In the genomic region with DNA sequence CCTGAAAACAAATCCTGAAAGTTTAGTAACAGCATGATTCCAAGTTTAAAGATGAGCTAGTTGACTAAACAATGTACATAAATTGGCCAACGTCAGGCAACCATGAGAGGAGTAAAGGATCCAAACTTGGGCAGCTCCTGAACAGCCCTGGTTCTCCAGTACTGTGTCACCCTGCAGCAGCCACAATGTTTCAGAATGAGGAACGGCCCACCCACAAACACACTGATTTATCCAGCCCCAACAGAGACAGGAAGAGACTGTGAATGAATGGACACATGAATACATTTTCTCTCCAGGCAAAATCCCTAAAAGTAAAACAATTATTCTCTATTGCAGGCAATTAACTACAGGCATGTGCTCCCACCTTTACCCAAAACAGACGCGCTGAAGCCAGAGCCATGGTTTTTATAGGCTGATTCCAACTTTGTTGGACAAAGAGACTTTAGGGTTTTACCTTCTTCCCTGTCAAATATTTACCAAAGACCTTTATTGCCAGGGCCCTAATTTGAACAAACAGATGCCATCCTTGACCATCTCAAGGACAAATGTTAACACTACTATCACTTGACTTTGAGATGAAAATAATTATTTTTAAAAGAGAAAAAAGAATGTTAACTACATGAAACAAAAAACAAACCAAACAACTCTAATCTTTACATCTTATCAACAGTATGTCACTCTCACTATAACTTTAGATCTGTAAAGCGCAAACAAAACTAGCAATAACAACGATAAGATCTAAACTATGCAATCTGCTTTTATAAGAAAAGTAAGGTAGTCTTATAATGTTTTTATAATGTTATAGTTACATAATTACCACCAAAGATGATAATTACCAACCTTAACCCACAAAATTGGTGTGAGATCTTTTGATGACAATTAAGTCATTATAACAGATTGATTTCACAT, we compare ENCODE assay signal across 14 cellular contexts. TPM values are rescaled to one million over a fixed set of nuclear protein-coding genes. Genes with fewer than 3 reads are reported as not detected.
DNase-seq lines count a peak whose midpoint lies in the region; ATAC-seq and TF ChIP-seq lines count a peak whose summit lies in the region.
"Had no signal": no experiment of that assay in that cellular context is flagged by ENCODE, and none has a peak within 500 bp of the region (broad histone marks: within the 10 kb centered on the region; RNA-seq: fewer than 3 reads in every experiment).

No MANE protein-coding gene starts in this region.

- no peaks in the 10 kb centered on the region for H3K36me3 ChIP-seq in colonic mucosa
- no peaks in the 10 kb centered on the region for H3K36me3 ChIP-seq in osteoblast (ENCODE audit: insufficient read depth, low read length)
- H3K36me3 ChIP-seq: upper lobe of left lung had no signal

- peak; percentile 53 for DNase-seq in COLO829 (ENCODE audit: low spot score)
- peak; percentile 85 for DNase-seq in NCI-H69 (lab: John Stamatoyannopoulos, UW)
- DNase-seq in colonic mucosa = peak; percentile 51
- DNase-seq in osteoblast (ENCODE audit: insufficient read length, low spot score, missing footprints) = no peak
- no peak for DNase-seq in stimulated activated naive CD4-positive, alpha-beta T cell (lab: John Stamatoyannopoulos, UW)
- DNase-seq in SKM-1 (lab: John Stamatoyannopoulos, UW; ENCODE audit: unreplicated experiment) = no peak
- DNase-seq: activated CD8-positive, alpha-beta memory T cell treated with anti-CD3 and anti-CD28 coated beads for 24 hours; glutamatergic neuron; upper lobe of left lung had no signal

- H2AFZ ChIP-seq in osteoblast (ENCODE audit: low read length) = no peak overlapping the region

- H3K27me3 ChIP-seq in colonic mucosa = no peaks in the 10 kb centered on the region
- no peaks in the 10 kb centered on the region for H3K27me3 ChIP-seq in osteoblast (ENCODE audit: insufficient read depth, low read length)
- H3K27me3 ChIP-seq: upper lobe of left lung had no signal

- no peak for TF ChIP-seq CTCF in colonic mucosa (IDR thresholded peaks at IDR 0.05)
- no peak for TF ChIP-seq CTCF in osteoblast (IDR thresholded peaks at IDR 0.05; ENCODE audit: extremely low read depth, low read depth, low read length)

- peaks cover 20% of the 10 kb centered on the region for H3K79me2 ChIP-seq in osteoblast (ENCODE audit: insufficient read depth, low read length)

- H3K9me3 ChIP-seq in colonic mucosa (no peaks in the 10 kb centered on the region), osteoblast (ENCODE audit: low read depth, low read length) (no peaks in the 10 kb centered on the region)
- H3K9me3 ChIP-seq: upper lobe of left lung had no signal

- intact Hi-C loops in colonic mucosa (cut with DNase I) = no loop called here

- no peaks in the 10 kb centered on the region for H4K20me1 ChIP-seq in osteoblast (ENCODE audit: insufficient read depth, low read length)

- ATAC-seq in GM21723 (IDR thresholded peaks at IDR 0.05; ENCODE audit: unreplicated experiment) (no peak), HG02938 (IDR thresholded peaks at IDR 0.05; ENCODE audit: unreplicated experiment) (no peak)

- H3K4me1 ChIP-seq in colonic mucosa (peaks cover 3% of the 10 kb centered on the region), osteoblast (ENCODE audit: insufficient read depth, low read length) (peaks cover 42% of the 10 kb centered on the region)

- peak overlapping the region; percentile 53 for H3K4me2 ChIP-seq in osteoblast (ENCODE audit: insufficient read depth, low read length)

- H3K27ac ChIP-seq in colonic mucosa (no peak overlapping the region), osteoblast (ENCODE audit: low read depth, low read length) (peak overlapping the region; percentile 85)
- H3K27ac ChIP-seq: epithelial cell of prostate, skin epidermis, upper lobe of left lung had no signal

- no peak overlapping the region for H3K4me3 ChIP-seq in colonic mucosa
- H3K4me3 ChIP-seq in osteoblast (ENCODE audit: insufficient read depth, low read length) = no peak overlapping the region
- H3K4me3 ChIP-seq: coronary artery, skin epidermis, upper lobe of left lung had no signal

- H3K9ac ChIP-seq in colonic mucosa (ENCODE audit: low read depth in 2 of 2, low read length in 2 of 2) = no peak overlapping the region

RNA-seq across cellular contexts. Expression of gene CNKSR3, which starts 22.9 kb away (rescaled TPM):
- total RNA-seq in colonic mucosa = 10 to 100 TPM; 13.1 to 31.5 TPM
- 4.7 and 5.4 TPM in 2 replicates for total RNA-seq in osteoblast

Comparison
In these comparisons a context has a peak if more than half of its experiments do, and no peak if none do; other contexts are left out.
1. DNase-seq: peak in COLO829 (single experiment), NCI-H69 (single experiment) and colonic mucosa (single experiment); none in osteoblast (single experiment), stimulated activated naive CD4-positive, alpha-beta T cell (0 of 6) and SKM-1 (single experiment).